In the genomic region with DNA sequence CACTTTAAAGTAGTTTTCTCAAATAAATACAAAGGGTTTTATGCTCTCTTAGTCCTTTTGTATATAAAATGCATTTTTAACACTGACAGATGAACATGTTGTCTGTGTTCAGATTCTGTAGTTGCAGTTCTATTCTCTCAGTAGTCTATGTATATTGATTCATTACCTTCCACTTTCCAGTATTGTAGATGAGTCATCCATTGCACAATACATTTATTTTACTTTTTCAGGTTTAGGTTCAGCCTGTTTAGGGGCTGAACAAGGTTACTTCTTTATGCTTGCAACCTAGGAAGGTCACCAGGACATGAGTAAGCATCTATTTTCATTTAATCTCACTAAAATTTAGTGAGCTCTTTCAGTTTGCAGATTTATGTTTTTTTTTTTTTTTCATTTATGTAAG, we compare ENCODE assay signal across 19 cellular contexts.
"Had no signal": no experiment of that assay in that cellular context is flagged by ENCODE, and none has a peak within 500 bp of the region (broad histone marks: within the 10 kb centered on the region; RNA-seq: fewer than 3 reads in every experiment).

No MANE protein-coding gene starts in this region.

- DNase-seq: activated B cell treated with CpG ODN at 0.5 μM for 24 hours; activated CD4-positive, alpha-beta memory T cell treated with anti-CD3 and anti-CD28 coated beads for 36 hours; activated CD4-positive, alpha-beta T cell treated with anti-CD3 and anti-CD28 coated beads for 4 hours; activated CD8-positive, alpha-beta memory T cell treated with anti-CD3 and anti-CD28 coated beads, Interleukin-2, amount 10 ng/mL, durations not matched to agents 7 days and 5 days; activated naive CD4-positive, alpha-beta T cell treated with anti-CD3 and anti-CD28 coated beads, Interleukin-2, amount 10 ng/mL, durations not matched to agents 7 days and 5 days; activated naive CD8-positive, alpha-beta T cell treated with anti-CD3 and anti-CD28 coated beads, Interleukin-2, amount 50 U/mL, for 24 hours; aorta; cerebellar nuclear complex; dermis blood vessel endothelial cell; effector memory CD8-positive, alpha-beta T cell; mesendoderm; naive thymus-derived CD4-positive, alpha-beta T cell; small intestine; stimulated activated CD4-positive, alpha-beta T cell treated with anti-CD3 and anti-CD28 coated beads, Interleukin-15, amount 100 ng/mL, for 24 hours; stimulated activated CD4-positive, alpha-beta T cell treated with anti-CD3 and anti-CD28 coated beads, Interleukin-2, amount 100 ng/mL, for 48 hours; stomach had no signal

- H2AFZ ChIP-seq: neural progenitor cell had no signal

- H3K9ac ChIP-seq: neural progenitor cell had no signal

- H3K4me3 ChIP-seq: breast epithelium, neural progenitor cell, right atrium auricular region, stomach had no signal

- ATAC-seq: activated CD8-positive, alpha-beta memory T cell treated with anti-CD3 and anti-CD28 coated beads, Interleukin-2, amount 10 ng/mL, durations not matched to agents 7 days and 5 days; activated naive CD8-positive, alpha-beta T cell treated with anti-CD3 and anti-CD28 coated beads, Interleukin-2, amount 50 U/mL, for 24 hours; effector memory CD8-positive, alpha-beta T cell; naive thymus-derived CD4-positive, alpha-beta T cell had no signal

- H3K9me3 ChIP-seq: breast epithelium, right atrium auricular region, stomach had no signal

- H3K4me1 ChIP-seq: breast epithelium, neural progenitor cell, right atrium auricular region, stomach had no signal

- H3K27ac ChIP-seq: breast epithelium, neural progenitor cell, right atrium auricular region, stomach had no signal

- H3K4me2 ChIP-seq: neural progenitor cell had no signal

- H3K27me3 ChIP-seq: breast epithelium, neural progenitor cell, right atrium auricular region, stomach had no signal

- H3K36me3 ChIP-seq: breast epithelium, neural progenitor cell, right atrium auricular region, stomach had no signal

- FAIRE-seq: small intestine had no signal
